In genomic region chr5:154071799-154072781, GRCh38 we compare ENCODE assay signal across 8 cellular contexts. TPM values are rescaled to one million over a fixed set of nuclear protein-coding genes. Genes with fewer than 3 reads are reported as not detected.
DNase-seq lines count a peak whose midpoint lies in the region; ATAC-seq and TF ChIP-seq lines count a peak whose summit lies in the region.

No MANE protein-coding gene starts in this region.

- H3K36me3 Mint-ChIP-seq in Caco-2 (ENCODE audit: insufficient read depth, unreplicated experiment): no peaks in the 10 kb centered on the region
- H3K36me3 Mint-ChIP-seq in endothelial cell (ENCODE audit: low read depth, unreplicated experiment): no peaks in the 10 kb centered on the region

- H3K4me1 Mint-ChIP-seq in Caco-2 (ENCODE audit: low read depth, unreplicated experiment) (peaks cover 7% of the 10 kb centered on the region), endothelial cell (ENCODE audit: unreplicated experiment) (peaks cover 5% of the 10 kb centered on the region)

- H3K9me3 Mint-ChIP-seq in Caco-2 (ENCODE audit: unreplicated experiment) (no peaks in the 10 kb centered on the region), endothelial cell (ENCODE audit: unreplicated experiment) (no peaks in the 10 kb centered on the region)

- H3K27me3 ChIP-seq in Caco-2 (replicated peaks; ENCODE audit: control insufficient read depth, insufficient read depth, low read length) (no peaks in the 10 kb centered on the region), mucosa of stomach (ENCODE audit: control insufficient read depth, insufficient read depth, low read length) (no peaks in the 10 kb centered on the region)

- H3K36me3 ChIP-seq in Caco-2 (ENCODE audit: control insufficient read depth, insufficient read depth, low read length): no peaks in the 10 kb centered on the region
- no peaks in the 10 kb centered on the region for H3K36me3 ChIP-seq in mucosa of stomach (ENCODE audit: control insufficient read depth, insufficient read depth, low read length)

- H3K27ac Mint-ChIP-seq in Caco-2 (ENCODE audit: unreplicated experiment): no peak overlapping the region
- no peak overlapping the region for H3K27ac Mint-ChIP-seq in endothelial cell (ENCODE audit: unreplicated experiment)

- H3K27me3 Mint-ChIP-seq in Caco-2 (ENCODE audit: insufficient read depth, unreplicated experiment) (peaks cover 5% of the 10 kb centered on the region), endothelial cell (ENCODE audit: unreplicated experiment) (peaks cover 1% of the 10 kb centered on the region)

- BruUV-seq in Caco-2 (replicated peaks; lab: Mats Ljungman, UMichigan): no TSS peak

- DNase-seq in Caco-2 (peak; percentile 72 to 82), NOMO-1 treated with DMSO at 0.1 percent for 48 hours (lab: John Stamatoyannopoulos, UW; ENCODE audit: unreplicated experiment) (peak; percentile 75), endothelial cell (ENCODE audit: low spot score) (peak; percentile 86)
- peak; percentile 56 to 80 (median 79) for DNase-seq in activated CD8-positive, alpha-beta memory T cell treated with anti-CD3 and anti-CD28 coated beads for 48 hours (ENCODE audit: low read depth in 2 of 3, low spot score in 2 of 3)
- DNase-seq in stimulated activated CD8-positive, alpha-beta memory T cell treated with anti-CD3 and anti-CD28 coated beads, Interleukin-4, amount 100 ng/mL, for 4 hours (ENCODE audit: low read depth in 2 of 2, low spot score in 1 of 2): peak; percentile 60 to 74

- CTCF ChIA-PET in Caco-2 (lab: Charles Lee): interaction anchor here (0.6 to 1.7 kb wide), 19 partner anchors 10 to 568 kb away, joined by 3 to 33 read pairs (median 4); partner anchors contain the start of genes FAM114A2, GALNT10 and MFAP3

- POLR2A ChIA-PET in Caco-2 (lab: Charles Lee): no interaction called here

- H3K4me3 ChIP-seq in Caco-2 (ENCODE audit: low read depth, low read length): no peak overlapping the region
- H3K4me3 ChIP-seq in mucosa of stomach (ENCODE audit: low read length): no peak overlapping the region

- H3K4me3 Mint-ChIP-seq in Caco-2 (ENCODE audit: unreplicated experiment): no peak overlapping the region
- no peak overlapping the region for H3K4me3 Mint-ChIP-seq in endothelial cell (ENCODE audit: unreplicated experiment)

- H3K4me1 ChIP-seq in Caco-2: no peaks in the 10 kb centered on the region
- H3K4me1 ChIP-seq in mucosa of stomach (ENCODE audit: control insufficient read depth, insufficient read depth, low read length): peaks cover 12% of the 10 kb centered on the region

- peak overlapping the region; percentile 3 for H3K9ac ChIP-seq in mucosa of stomach (ENCODE audit: low read length)

- H3K9me3 ChIP-seq in Caco-2 (no peaks in the 10 kb centered on the region), mucosa of stomach (ENCODE audit: control insufficient read depth, low read length) (no peaks in the 10 kb centered on the region)

- TF ChIP-seq CTCF in Caco-2 (IDR thresholded peaks at IDR 0.05; ENCODE audit: insufficient read depth in 1 of 2, low read depth in 1 of 2, low read length in 1 of 2, severe bottlenecking in 1 of 2, unreplicated experiment in 1 of 2) (peak; percentile 89 to 98), endothelial cell (IDR thresholded peaks at IDR 0.05; ENCODE audit: unreplicated experiment) (peak; percentile 97)

- intact Hi-C loops in Caco-2 (cut with micrococcal nuclease; ENCODE audit: unreplicated experiment): loop anchor here (1.0 to 5.0 kb wide), 8 partner anchors 60 to 538 kb away; no protein-coding TSS in a partner anchor

- ATAC-seq in GM19463 (IDR thresholded peaks at IDR 0.05; ENCODE audit: unreplicated experiment) (peak; percentile 99), HG03521 (IDR thresholded peaks at IDR 0.05; ENCODE audit: unreplicated experiment) (peak; percentile 98)

RNA-seq across cellular contexts. Expression of gene MFAP3, which starts 33.3 kb away (rescaled TPM):
- 21.9 and 24.1 TPM in 2 replicates for total RNA-seq in Caco-2 (2022)
- 42.7 TPM for total RNA-seq in endothelial cell (ENCODE audit: unreplicated experiment)

RNA-seq across cellular contexts. Expression of gene FAM114A2, which starts 33.4 kb away (rescaled TPM):
- total RNA-seq in Caco-2 (2022) (15.6 and 16.0 TPM in 2 replicates), endothelial cell (ENCODE audit: unreplicated experiment) (28.4 TPM)
